8 cellular contexts compared by ENCODE assay signal in genomic region chr1:204513117-204513716, GRCh38. TPM values are rescaled to one million over a fixed set of nuclear protein-coding genes. Genes with fewer than 3 reads are reported as not detected.
DNase-seq lines count a peak whose midpoint lies in the region; ATAC-seq, FAIRE-seq and TF ChIP-seq lines count a peak whose summit lies in the region.

No MANE protein-coding gene starts in this region.

- DNase-seq in GM13977 (ENCODE audit: low spot score) (peak; percentile 67), UCSD-AML1 (lab: John Stamatoyannopoulos, UW; ENCODE audit: unreplicated experiment) (peak; percentile 44), mucosa of descending colon (peak in 2 of 3 donors; percentile 26 to 50), GF-D8 (lab: John Stamatoyannopoulos, UW) (no peak), EL (no peak), D721Med (ENCODE audit: insufficient read length, low spot score) (no peak), GM23248 (no peak)

- in situ Hi-C loops in GM13977 (cut with MboI; ENCODE audit: low pct_unique_long_range_greater_than_20kb, low sequenced_read_pairs, unreplicated experiment) = no loop called here
- in situ Hi-C loops in GM23248 (cut with MboI) = no loop called here

- peak; percentile 23 for TF ChIP-seq CTCF in GM13977 (IDR thresholded peaks at IDR 0.05; ENCODE audit: extremely low read depth, insufficient read depth, missing control alignments)
- no peak for TF ChIP-seq CTCF in mucosa of descending colon (IDR thresholded peaks at IDR 0.05)
- TF ChIP-seq CTCF in D721Med (IDR thresholded peaks at IDR 0.05; ENCODE audit: insufficient read depth, missing control alignments) = no peak

- FAIRE-seq in D721Med (lab: Jason Lieb, UNC) = no peak

- H3K79me2 ChIP-seq in GM23248 (ENCODE audit: insufficient read depth) = peaks cover 20% of the 10 kb centered on the region

- H4K20me1 ChIP-seq in GM23248 (ENCODE audit: insufficient read depth) = no peaks in the 10 kb centered on the region

- H3K9ac ChIP-seq in GM23248 = no peak overlapping the region

- H2AFZ ChIP-seq in GM23248 = no peak overlapping the region

- no peaks in the 10 kb centered on the region for H3K27me3 ChIP-seq in GM23248 (replicated peaks; ENCODE audit: insufficient read depth)

- intact Hi-C loops in mucosa of descending colon (cut with DNase I, micrococcal nuclease) = no loop called here

- 68 to 72% methylated on average over 15 of the region's 15 CpGs for WGBS in GM23248 (ENCODE audit: low coverage in 1 of 2, low lambda C conversion rate in 2 of 2, missing lambda C conversion rate in 2 of 2), 2 experiments

- peaks cover 5% of the 10 kb centered on the region; the same call in 1 of the 2 replicates for H3F3A ChIP-seq in GM23248 (ENCODE audit: insufficient read depth)

- H3K9me2 ChIP-seq in GM23248 (ENCODE audit: insufficient read depth) = no peaks in the 10 kb centered on the region

- H3K4me3 ChIP-seq in mucosa of descending colon (no peak overlapping the region), GM23248 (no peak overlapping the region)

- H3K4me1 ChIP-seq in mucosa of descending colon (ENCODE audit: low read depth) (peaks cover 11% of the 10 kb centered on the region), GM23248 (ENCODE audit: insufficient read depth) (no peaks in the 10 kb centered on the region; the same call in 1 of the 2 replicates)

- ATAC-seq in HG03095 (IDR thresholded peaks at IDR 0.05; ENCODE audit: unreplicated experiment) = peak; percentile 43
- ATAC-seq in mucosa of descending colon = no peak

- H3K9me3 ChIP-seq in mucosa of descending colon = no peaks in the 10 kb centered on the region
- no peaks in the 10 kb centered on the region for H3K9me3 ChIP-seq in GM23248 (ENCODE audit: low read depth)

- no peaks in the 10 kb centered on the region for H3K36me3 ChIP-seq in mucosa of descending colon (ENCODE audit: low read depth)
- H3K36me3 ChIP-seq in GM23248 (ENCODE audit: low read depth) = no peaks in the 10 kb centered on the region

- H3K4me2 ChIP-seq in GM23248 (ENCODE audit: unreplicated experiment) = no peak overlapping the region

- H3K27ac ChIP-seq in GM23248 = no peak overlapping the region

RNA-seq across cellular contexts. Expression of gene MDM4, which starts 3.0 kb away (rescaled TPM):
- total RNA-seq in mucosa of descending colon = 10 to 100 TPM; 52.9 to 84.2 (median 80.2) TPM
- 12.6 and 17.2 TPM in 2 replicates for total RNA-seq in GM23248 (2014; rRNA removed; shearing (Covaris generic))
- 9.6 and 11.7 TPM in 2 replicates for polyA plus RNA-seq in GM23248 (2016; fragmentation: Nextera tagmentation; extraction: Ambion mirVana)

RNA-seq across cellular contexts. Expression of gene PIK3C2B, which starts 18.6 kb away (rescaled TPM):
- 100 to 1,000 TPM in 1 of 3 donors, 10 to 100 TPM in 2; 66.5 to 117 (median 90.4) TPM for total RNA-seq in mucosa of descending colon
- total RNA-seq in GM23248 (2014; rRNA removed; shearing (Covaris generic)) = 0.63 and 0.76 TPM in 2 replicates
- polyA plus RNA-seq in GM23248 (2016; fragmentation: Nextera tagmentation; extraction: Ambion mirVana) = 0.20 and 0.53 TPM in 2 replicates

Comparison
In these comparisons a context has a peak if more than half of its experiments do, and no peak if none do; other contexts are left out.
1. DNase-seq: peak in GM13977 (single experiment), UCSD-AML1 (single experiment) and mucosa of descending colon (2 of 3); none in GF-D8 (single experiment), EL (single experiment), D721Med (single experiment) and GM23248 (single experiment).
2. RNA of gene PIK3C2B, which starts 18.6 kb away (total RNA-seq): 66.5 to 117 TPM in mucosa of descending colon; 0.63 to 0.76 TPM in GM23248; every median in the first group is over 10 times any median in the second.